ENCODE assay signal across 9 cellular contexts in genomic region chr12:12704593-12705230, GRCh38. TPM values are rescaled to one million over a fixed set of nuclear protein-coding genes. Genes with fewer than 3 reads are reported as not detected.
DNase-seq lines count a peak whose midpoint lies in the region; ATAC-seq, FAIRE-seq and TF ChIP-seq lines count a peak whose summit lies in the region.
"Had no signal": no experiment of that assay in that cellular context is flagged by ENCODE, and none has a peak within 500 bp of the region (broad histone marks: within the 10 kb centered on the region; RNA-seq: fewer than 3 reads in every experiment).

No MANE protein-coding gene starts in this region.

- no peaks in the 10 kb centered on the region for H3K36me3 Mint-ChIP-seq in activated B cell treated with CpG ODN at 0.5 μM for 24 hours (ENCODE audit: low read depth)

- H3K27ac Mint-ChIP-seq in activated B cell treated with CpG ODN at 0.5 μM for 24 hours: no peak overlapping the region
- H3K27ac Mint-ChIP-seq: T-helper 1 cell treated with Interleukin-12 subunit alpha and Interleukin-12 subunit beta and Interleukin-4 antibody, amounts not matched to agents 30 μg/mL and 1 μg/mL, for 36 hours had no signal

- ATAC-seq in HG03139 (IDR thresholded peaks at IDR 0.05; ENCODE audit: unreplicated experiment) (peak; percentile 64), activated B cell treated with CpG ODN at 0.5 μM for 24 hours (ENCODE audit: low read depth) (peak; percentile 87), omental fat pad (ENCODE audit: low FRiP score) (peak; percentile 98), GM19452 (IDR thresholded peaks at IDR 0.05; ENCODE audit: unreplicated experiment) (no peak)

- H3K27me3 ChIP-seq in BJ (ENCODE audit: control insufficient read depth, insufficient read depth, low read length): no peaks in the 10 kb centered on the region

- peak; percentile 95 for TF ChIP-seq CTCF in BJ (IDR thresholded peaks at IDR 0.05; ENCODE audit: insufficient read depth, low read depth, low read length)
- TF ChIP-seq CTCF in activated B cell treated with CpG ODN at 0.5 μM for 24 hours (IDR thresholded peaks at IDR 0.05): no peak
- peak in 2 of 3 donors; percentile 78 to 84 for TF ChIP-seq CTCF in omental fat pad (IDR thresholded peaks at IDR 0.05)

- peaks cover 9% of the 10 kb centered on the region for H3K4me1 Mint-ChIP-seq in activated B cell treated with CpG ODN at 0.5 μM for 24 hours

- DNase-seq in BJ (ENCODE audit: low read depth) (peak; percentile 39), GM12892 (ENCODE audit: insufficient read length) (no peak), NCI-H2227 (lab: John Stamatoyannopoulos, UW; ENCODE audit: unreplicated experiment) (peak; percentile 82), activated B cell treated with CpG ODN at 0.5 μM for 24 hours (no peak), foreskin melanocyte (peak; percentile 83), omental fat pad (ENCODE audit: low spot score) (no peak)

- peak; percentile 77 for FAIRE-seq in GM12892 (lab: Jason Lieb, UNC)

- H3K4me3 ChIP-seq in BJ (ENCODE audit: low read depth, low read length): no peak overlapping the region

- POLR2A ChIA-PET in BJ (lab: Charles Lee): no interaction called here
- POLR2A ChIA-PET in activated B cell treated with CpG ODN at 0.5 μM for 24 hours (lab: Charles Lee): interaction anchor here (0.8 to 1.7 kb wide), 3 partner anchors 8 to 21 kb away, joined by 5 to 6 read pairs (median 5); no protein-coding TSS in a partner anchor

- CTCF ChIA-PET in BJ (lab: Yijun Ruan, JAX) (interaction anchor here (0.6 to 7.7 kb wide), 12 partner anchors 9 to 1158 kb away, joined by 3 to 63 read pairs (median 4); no protein-coding TSS in a partner anchor), activated B cell treated with CpG ODN at 0.5 μM for 24 hours (lab: Charles Lee) (interaction anchor here (0.7 to 2.1 kb wide), 2 partner anchors 12 to 32 kb away, joined by 6 to 9 read pairs; no protein-coding TSS in a partner anchor)

- intact Hi-C loops in activated B cell treated with CpG ODN at 0.5 μM for 24 hours (cut with micrococcal nuclease): loop anchor here (1.0 to 10.0 kb wide), 4 partner anchors 10 to 670 kb away; no protein-coding TSS in a partner anchor

- no peak overlapping the region for H3K4me3 Mint-ChIP-seq in activated B cell treated with CpG ODN at 0.5 μM for 24 hours
- H3K4me3 Mint-ChIP-seq: T-helper 1 cell treated with Interleukin-12 subunit alpha and Interleukin-12 subunit beta and Interleukin-4 antibody, amounts not matched to agents 30 μg/mL and 1 μg/mL, for 36 hours had no signal

- H3K36me3 ChIP-seq in BJ (ENCODE audit: control insufficient read depth, insufficient read depth, low read length): no peaks in the 10 kb centered on the region

- H3K9me3 Mint-ChIP-seq in activated B cell treated with CpG ODN at 0.5 μM for 24 hours: no peaks in the 10 kb centered on the region
- H3K9me3 Mint-ChIP-seq: T-helper 1 cell treated with Interleukin-12 subunit alpha and Interleukin-12 subunit beta and Interleukin-4 antibody, amounts not matched to agents 30 μg/mL and 1 μg/mL, for 36 hours had no signal

- no peak for TF ChIP-seq POLR2A in GM12892 (IDR thresholded peaks at IDR 0.05; ENCODE audit: low read depth, low read length)

- no peaks in the 10 kb centered on the region for H3K27me3 Mint-ChIP-seq in activated B cell treated with CpG ODN at 0.5 μM for 24 hours

RNA-seq across cellular contexts. Expression of gene GPR19, which starts 8.7 kb away (rescaled TPM):
- 0.42 and 0.60 TPM in 2 replicates for polyA plus RNA-seq in BJ (2011; rRNA removed)
- 0.21 and 0.57 TPM in 2 replicates for polyA minus RNA-seq in BJ (2011; rRNA and poly(A)+ RNA removed)
- 1.3 TPM for polyA plus RNA-seq in GM12892 (2012; ENCODE audit: missing spikeins)
- total RNA-seq in activated B cell treated with CpG ODN at 0.5 μM for 24 hours (0.39 TPM in 1 of 2 replicates, not detected in the other), omental fat pad (1 to 10 TPM in 2 of 4 donors, under 1 TPM in 1, not detected in 1; 0.38 to 1.3 (median 1.2) TPM)

RNA-seq across cellular contexts. Expression of gene CDKN1B, which starts 12.5 kb away (rescaled TPM):
- 19.7 and 21.7 TPM in 2 replicates for polyA plus RNA-seq in BJ (2011; rRNA removed)
- polyA minus RNA-seq in BJ (2011; rRNA and poly(A)+ RNA removed): 11.6 and 17.5 TPM in 2 replicates
- polyA plus RNA-seq in GM12892 (2012; ENCODE audit: missing spikeins): 15.1 TPM
- 56.6 and 59.0 TPM in 2 replicates for total RNA-seq in activated B cell treated with CpG ODN at 0.5 μM for 24 hours
- total RNA-seq in omental fat pad: 10 to 100 TPM; 18.4 to 86.2 (median 26.5) TPM

Comparison
In these comparisons a context has a peak if more than half of its experiments do, and no peak if none do; other contexts are left out.
1. DNase-seq: peak in BJ (single experiment), NCI-H2227 (single experiment) and foreskin melanocyte (single experiment); none in GM12892 (single experiment), activated B cell treated with CpG ODN at 0.5 μM for 24 hours (single experiment) and omental fat pad (single experiment).